Comparison of ENCODE assay signal across 1 cellular context in the genomic region with DNA sequence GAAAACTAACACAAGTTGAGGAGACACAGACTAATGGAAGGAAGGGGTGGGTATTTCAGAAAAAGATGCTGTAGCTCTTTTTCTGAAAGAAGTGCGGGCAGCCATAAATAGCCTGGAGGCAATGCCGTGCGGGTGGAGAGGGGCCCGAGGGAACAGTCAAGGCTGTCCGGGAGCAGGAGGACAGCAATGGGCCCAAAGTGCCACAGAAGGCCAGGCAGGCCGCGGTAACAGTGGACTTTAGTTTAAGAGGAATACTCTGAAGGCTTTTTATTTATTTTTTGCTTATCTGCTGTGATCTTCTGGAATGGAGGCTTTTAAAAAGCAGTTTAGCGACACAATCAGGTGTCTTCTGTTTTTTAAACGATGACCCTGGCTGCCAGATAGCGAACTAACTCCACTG.
TF ChIP-seq lines count a peak whose summit lies in the region.

No MANE protein-coding gene starts in this region.

TF ChIP-seq in IMR-90, 13 proteins besides CTCF, POLR2A, EP300 and RAD21:
- no peak for TF ChIP-seq CHD1 (IDR thresholded peaks at IDR 0.05; ENCODE audit: low read depth, low read length)
- TF ChIP-seq MAFK (IDR thresholded peaks at IDR 0.05; ENCODE audit: low read depth, low read length): no peak
- TF ChIP-seq RCOR1 (IDR thresholded peaks at IDR 0.05; ENCODE audit: insufficient replicate concordance, low read length): no peak
- no peak for TF ChIP-seq SMC3 (IDR thresholded peaks at IDR 0.05; ENCODE audit: low read depth, low read length)
- TF ChIP-seq MXI1 (IDR thresholded peaks at IDR 0.05; ENCODE audit: borderline replicate concordance, low read depth, low read length): no peak
- no peak for TF ChIP-seq MAZ (IDR thresholded peaks at IDR 0.05; ENCODE audit: borderline replicate concordance, low read depth, low read length)
- no peak for TF ChIP-seq BHLHE40 (IDR thresholded peaks at IDR 0.05; ENCODE audit: low read depth, low read length)
- TF ChIP-seq, protein P1, sequence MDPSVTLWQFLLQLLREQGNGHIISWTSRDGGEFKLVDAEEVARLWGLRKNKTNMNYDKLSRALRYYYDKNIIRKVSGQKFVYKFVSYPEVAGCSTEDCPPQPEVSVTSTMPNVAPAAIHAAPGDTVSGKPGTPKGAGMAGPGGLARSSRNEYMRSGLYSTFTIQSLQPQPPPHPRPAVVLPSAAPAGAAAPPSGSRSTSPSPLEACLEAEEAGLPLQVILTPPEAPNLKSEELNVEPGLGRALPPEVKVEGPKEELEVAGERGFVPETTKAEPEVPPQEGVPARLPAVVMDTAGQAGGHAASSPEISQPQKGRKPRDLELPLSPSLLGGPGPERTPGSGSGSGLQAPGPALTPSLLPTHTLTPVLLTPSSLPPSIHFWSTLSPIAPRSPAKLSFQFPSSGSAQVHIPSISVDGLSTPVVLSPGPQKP (IDR thresholded peaks at IDR 0.05; ENCODE audit: borderline replicate concordance, low read depth, low read length): no peak
- TF ChIP-seq FOS (IDR thresholded peaks at IDR 0.05; ENCODE audit: low read depth, low read length): no peak
- TF ChIP-seq CEBPB (IDR thresholded peaks at IDR 0.05; ENCODE audit: low read depth, low read length): no peak
- no peak for TF ChIP-seq NFE2L2 (IDR thresholded peaks at IDR 0.05; ENCODE audit: low read depth, low read length)
- no peak for TF ChIP-seq RFX5 (IDR thresholded peaks at IDR 0.05; ENCODE audit: low read depth, low read length)
- TF ChIP-seq, protein P2, sequence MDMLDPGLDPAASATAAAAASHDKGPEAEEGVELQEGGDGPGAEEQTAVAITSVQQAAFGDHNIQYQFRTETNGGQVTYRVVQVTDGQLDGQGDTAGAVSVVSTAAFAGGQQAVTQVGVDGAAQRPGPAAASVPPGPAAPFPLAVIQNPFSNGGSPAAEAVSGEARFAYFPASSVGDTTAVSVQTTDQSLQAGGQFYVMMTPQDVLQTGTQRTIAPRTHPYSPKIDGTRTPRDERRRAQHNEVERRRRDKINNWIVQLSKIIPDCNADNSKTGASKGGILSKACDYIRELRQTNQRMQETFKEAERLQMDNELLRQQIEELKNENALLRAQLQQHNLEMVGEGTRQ (IDR thresholded peaks at IDR 0.05; ENCODE audit: low read depth, low read length): no peak
